Comparison of ENCODE assay signal across 16 cellular contexts in genomic region chr10:123013456-123014419, GRCh38.
"Had no signal": no experiment of that assay in that cellular context is flagged by ENCODE, and none has a peak within 500 bp of the region (broad histone marks: within the 10 kb centered on the region; RNA-seq: fewer than 3 reads in every experiment).

No MANE protein-coding gene starts in this region.

- H3K4me3 ChIP-seq: hepatocyte, left ventricle myocardium inferior, right atrium auricular region, SJCRH30, stomach, upper lobe of left lung had no signal

- DNase-seq: activated gamma-delta T cell; amniotic stem cell; islet precursor cell; left ventricle myocardium inferior; SJCRH30; stimulated activated CD4-positive, alpha-beta T cell treated with anti-CD3 and anti-CD28 coated beads, Interleukin-15, amount 100 ng/mL, for 24 hours; stimulated activated CD4-positive, alpha-beta T cell treated with anti-CD3 and anti-CD28 coated beads, Interleukin-2, amount 100 ng/mL, for 48 hours; stomach; T1000 had no signal

- H3K27ac ChIP-seq: hepatocyte, left ventricle myocardium inferior, right atrium auricular region, SJCRH30, stomach, testis had no signal

- H3K27me3 ChIP-seq: hepatocyte, right atrium auricular region, SJCRH30, stomach, testis, upper lobe of left lung had no signal

- H3K9me3 ChIP-seq: left ventricle myocardium inferior, right atrium auricular region, SJCRH30, stomach, testis, upper lobe of left lung had no signal

- H3K27me3 Mint-ChIP-seq: activated naive CD8-positive, alpha-beta T cell; memory B cell had no signal

- H3K4me3 Mint-ChIP-seq: activated naive CD8-positive, alpha-beta T cell; memory B cell; neural crest cell had no signal

- H3K36me3 ChIP-seq: right atrium auricular region, SJCRH30, upper lobe of left lung had no signal

- H3K27ac Mint-ChIP-seq: activated naive CD8-positive, alpha-beta T cell; memory B cell had no signal

- H3K9me3 Mint-ChIP-seq: memory B cell, neural crest cell had no signal
